Comparison of ENCODE assay signal across 9 cellular contexts in the genomic region with DNA sequence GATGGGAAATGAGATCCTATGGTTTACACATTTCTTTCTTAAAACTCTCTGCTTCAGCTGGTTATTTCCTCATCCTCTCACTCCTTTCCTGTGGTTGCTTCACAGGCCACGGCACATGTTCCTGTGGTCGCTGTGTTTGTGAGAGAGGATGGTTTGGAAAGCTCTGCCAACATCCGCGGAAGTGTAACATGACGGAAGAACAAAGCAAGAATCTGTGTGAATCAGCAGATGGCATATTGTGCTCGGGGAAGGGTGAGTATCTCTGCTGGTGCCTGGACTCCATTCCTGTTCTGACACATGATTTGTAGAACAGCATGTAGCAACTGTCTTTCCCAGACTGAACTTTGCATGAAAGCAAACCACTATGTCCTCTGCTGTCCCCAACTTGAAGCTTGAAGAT.
DNase-seq lines count a peak whose midpoint lies in the region; ATAC-seq and TF ChIP-seq lines count a peak whose summit lies in the region.
"Had no signal": no experiment of that assay in that cellular context is flagged by ENCODE, and none has a peak within 500 bp of the region (broad histone marks: within the 10 kb centered on the region; RNA-seq: fewer than 3 reads in every experiment).

No MANE protein-coding gene starts in this region.

- H3K9me3 Mint-ChIP-seq in T-cell, result no peaks in the 10 kb centered on the region

- intact Hi-C loops in posterior vena cava (cut with DNase I), result no loop called here

- POLR2A ChIA-PET in AG04450 (lab: Yijun Ruan, JAX) (interaction anchor here (1.0 to 1.5 kb wide), 2 partner anchors 26 to 66 kb away, joined by 3 read pairs; no protein-coding TSS in a partner anchor), T-cell (lab: Charles Lee) (no interaction called here)

- no peaks in the 10 kb centered on the region for H3K27me3 ChIP-seq in AG04450 (ENCODE audit: control insufficient read depth, insufficient read depth, low read length)

- DNase-seq in AG04450 (ENCODE audit: low read depth, low spot score) (peak; percentile 84), HCEC 1CT (peak; percentile 83), T-cell (peak in 12 of 34 experiments; percentile 0 to 10 (median 1)), glomerular endothelial cell (ENCODE audit: extremely low read depth, low read depth, low spot score) (peak; percentile 10), posterior vena cava (ENCODE audit: low spot score) (no peak), NCI-H774 (lab: John Stamatoyannopoulos, UW) (no peak)
- no peak for DNase-seq in activated effector memory CD4-positive, alpha-beta T cell treated with anti-CD3 and anti-CD28 coated beads, Interleukin-2, amount 50 U/mL, for 16 hours
- DNase-seq: heart right ventricle had no signal

- no peaks in the 10 kb centered on the region for H3K36me3 Mint-ChIP-seq in T-cell

- ATAC-seq in T-cell (replicated peaks in 1 of 4) (peak in 3 of 4 experiments; percentile 43 to 68 (median 55)), HG02610 (IDR thresholded peaks at IDR 0.05; ENCODE audit: unreplicated experiment) (no peak)

- no peaks in the 10 kb centered on the region for H3K9me3 ChIP-seq in AG04450 (ENCODE audit: control insufficient read depth, insufficient read depth, low read length)
- H3K9me3 ChIP-seq: heart right ventricle had no signal

- TF ChIP-seq CTCF in AG04450 (IDR thresholded peaks at IDR 0.05; ENCODE audit: low read depth, low read length), result no peak

- peaks cover 9 to 10% (median 10%) of the 10 kb centered on the region in 3 donors for H3K4me1 Mint-ChIP-seq in T-cell

- CTCF ChIA-PET in AG04450 (lab: Charles Lee), result interaction anchor here (0.6 to 1.2 kb wide), 3 partner anchors 50 to 159 kb away, joined by 3 to 5 read pairs (median 4); no protein-coding TSS in a partner anchor
- CTCF ChIA-PET in T-cell (lab: Charles Lee), result interaction anchor here in 1 of 2 donors (0.6 kb wide), 1 partner anchor 7 kb away, joined by 3 read pairs; no protein-coding TSS in a partner anchor

- H3K4me3 ChIP-seq in AG04450 (ENCODE audit: low read depth, low read length), result no peak overlapping the region
- H3K4me3 ChIP-seq: heart right ventricle had no signal

- H3K4me3 Mint-ChIP-seq in T-cell, result no peak overlapping the region

- peaks cover 4 to 12% of the 10 kb centered on the region in 2 donors for H3K27me3 Mint-ChIP-seq in T-cell

- H3K27ac ChIP-seq in AG04450 (ENCODE audit: low read depth, low read length), result no peak overlapping the region

- no peak overlapping the region for H3K27ac Mint-ChIP-seq in T-cell

Comparison
In these comparisons a context has a peak if more than half of its experiments do, and no peak if none do; other contexts are left out.
1. DNase-seq: peak in AG04450 (single experiment), HCEC 1CT (single experiment) and glomerular endothelial cell (single experiment); none in posterior vena cava (single experiment), activated effector memory CD4-positive, alpha-beta T cell treated with anti-CD3 and anti-CD28 coated beads, Interleukin-2, amount 50 U/mL, for 16 hours (single experiment) and NCI-H774 (single experiment).